Comparison of ENCODE assay signal across 8 cellular contexts in the genomic region with DNA sequence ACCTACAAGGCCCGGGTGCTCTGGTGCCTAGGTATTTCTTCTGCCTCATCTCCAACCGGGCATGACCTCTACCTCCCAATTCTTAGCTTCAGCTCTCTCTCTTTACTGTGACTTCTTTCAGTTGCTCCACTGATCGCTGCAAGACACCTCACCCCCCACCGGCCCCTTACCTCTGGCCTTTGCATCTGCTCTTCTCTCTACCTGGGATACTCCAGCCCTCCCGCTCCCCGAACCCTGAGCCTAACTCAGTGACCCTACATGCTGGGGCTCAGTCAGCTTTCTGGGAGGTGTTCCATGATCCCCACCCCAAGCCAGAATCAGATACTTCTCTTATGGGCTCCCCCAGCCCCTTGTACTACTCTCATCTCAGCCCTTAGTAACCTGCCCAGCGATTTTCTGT.
"Had no signal": no experiment of that assay in that cellular context is flagged by ENCODE, and none has a peak within 500 bp of the region (broad histone marks: within the 10 kb centered on the region; RNA-seq: fewer than 3 reads in every experiment).

No MANE protein-coding gene starts in this region.

- H3K36me3 ChIP-seq: HAP-1 had no signal

- H3K9me3 ChIP-seq: HAP-1 had no signal

- H3K4me3 ChIP-seq: GM23248, GM23338, HAP-1 had no signal

- H3K4me2 ChIP-seq: GM23338 had no signal

- H2AFZ ChIP-seq: GM23248, GM23338 had no signal

- DNase-seq: GM23248, GOT3, H7, H9, HCEC 1CT, HFFc6 had no signal

- ATAC-seq: GM23338 had no signal

- H3K9ac ChIP-seq: GM23248 had no signal

- H3K27ac ChIP-seq: GM23248 had no signal

- H3K4me1 ChIP-seq: HAP-1 had no signal
